ENCODE assay signal across 9 cellular contexts in genomic region chr7:109844362-109844761, GRCh38.
DNase-seq lines count a peak whose midpoint lies in the region; ATAC-seq and TF ChIP-seq lines count a peak whose summit lies in the region.
"Had no signal": no experiment of that assay in that cellular context is flagged by ENCODE, and none has a peak within 500 bp of the region (broad histone marks: within the 10 kb centered on the region; RNA-seq: fewer than 3 reads in every experiment).

No MANE protein-coding gene starts in this region.

- ATAC-seq in left lung (peak; percentile 29), HG03565 (IDR thresholded peaks at IDR 0.05; ENCODE audit: unreplicated experiment) (no peak)

- H2AFZ ChIP-seq in KMS-11 (ENCODE audit: low read depth) = no peak overlapping the region

- no peak overlapping the region for H3K4me2 ChIP-seq in KMS-11

- H3K4me3 ChIP-seq in KMS-11 (IDR thresholded peaks at IDR 0.05; ENCODE audit: insufficient read depth, low read depth, low read length) (no peak overlapping the region), adrenal gland (no peak overlapping the region), left lung (no peak overlapping the region), coronary artery (no peak overlapping the region)
- H3K4me3 ChIP-seq: lung had no signal

- H3K9ac ChIP-seq in KMS-11 = no peak overlapping the region

- intact Hi-C loops in adrenal gland (cut with DNase I) (loop anchor here in 1 of 2 donors (10.0 kb wide), 1 partner anchor 1890 kb away; no protein-coding TSS in a partner anchor), left lung (cut with DNase I) (no loop called here)

- H3K79me2 ChIP-seq in KMS-11 (ENCODE audit: insufficient read depth, low read depth) = no peaks in the 10 kb centered on the region

- no peaks in the 10 kb centered on the region for H3K4me1 ChIP-seq in KMS-11 (ENCODE audit: low read depth, poor library complexity, severe bottlenecking)
- no peaks in the 10 kb centered on the region for H3K4me1 ChIP-seq in adrenal gland (replicated peaks in 1 of 2)
- no peaks in the 10 kb centered on the region for H3K4me1 ChIP-seq in left lung

- TF ChIP-seq CTCF in KMS-11 (conservative IDR thresholded peaks at IDR 0.05; ENCODE audit: low read depth, low read length) = peak; percentile 60; the same call in 1 of the 2 replicates
- TF ChIP-seq CTCF in adrenal gland (IDR thresholded peaks at IDR 0.05) = peak; percentile 16 to 51 (median 32)
- TF ChIP-seq CTCF in left lung (IDR thresholded peaks at IDR 0.05) = no peak
- TF ChIP-seq CTCF in coronary artery (IDR thresholded peaks at IDR 0.05) = no peak

- H3K9me3 ChIP-seq in adrenal gland (replicated peaks in 1 of 3) (no peaks in the 10 kb centered on the region), left lung (no peaks in the 10 kb centered on the region)

- H4K20me1 ChIP-seq in KMS-11 (ENCODE audit: insufficient read depth) = no peaks in the 10 kb centered on the region

- TF ChIP-seq POLR2A in adrenal gland (IDR thresholded peaks at IDR 0.05) = no peak

- H3K27ac ChIP-seq in KMS-11 (no peak overlapping the region), adrenal gland (no peak overlapping the region), left lung (no peak overlapping the region), coronary artery (no peak overlapping the region)

- no peaks in the 10 kb centered on the region for H3K27me3 ChIP-seq in KMS-11 (ENCODE audit: insufficient read depth, low read depth)
- no peaks in the 10 kb centered on the region for H3K27me3 ChIP-seq in adrenal gland
- no peaks in the 10 kb centered on the region for H3K27me3 ChIP-seq in left lung

- no peaks in the 10 kb centered on the region for H3K36me3 ChIP-seq in KMS-11 (ENCODE audit: insufficient read depth)
- H3K36me3 ChIP-seq in adrenal gland (replicated peaks in 1 of 2) = no peaks in the 10 kb centered on the region
- H3K36me3 ChIP-seq in left lung = no peaks in the 10 kb centered on the region

- DNase-seq in DMS53 treated with DMSO at 0.1 percent for 48 hours (lab: John Stamatoyannopoulos, UW; ENCODE audit: unreplicated experiment) = peak; percentile 26
- no peak for DNase-seq in adrenal gland
- no peak for DNase-seq in left lung
- no peak for DNase-seq in islet precursor cell
- no peak for DNase-seq in KG1 (lab: John Stamatoyannopoulos, UW)
- DNase-seq in coronary artery (ENCODE audit: low spot score) = no peak

Comparison
In these comparisons a context has a peak if more than half of its experiments do, and no peak if none do; other contexts are left out.
1. CTCF ChIP-seq: peak in KMS-11 (single experiment) and adrenal gland (6 of 6); none in left lung (0 of 2) and coronary artery (single experiment).